ENCODE assay signal across 18 cellular contexts in genomic region chr22:22812031-22812905, GRCh38.
DNase-seq lines count a peak whose midpoint lies in the region; ATAC-seq, FAIRE-seq and TF ChIP-seq lines count a peak whose summit lies in the region.
"Had no signal": no experiment of that assay in that cellular context is flagged by ENCODE, and none has a peak within 500 bp of the region (broad histone marks: within the 10 kb centered on the region; RNA-seq: fewer than 3 reads in every experiment).

No MANE protein-coding gene starts in this region.

- H3K36me3 Mint-ChIP-seq in CD4-positive, CD25-positive, alpha-beta regulatory T cell, result peaks cover 5% of the 10 kb centered on the region
- H3K36me3 Mint-ChIP-seq in T-cell, result no peaks in the 10 kb centered on the region
- no peaks in the 10 kb centered on the region for H3K36me3 Mint-ChIP-seq in naive thymus-derived CD4-positive, alpha-beta T cell

- peaks cover 34% of the 10 kb centered on the region for H3K4me1 ChIP-seq in CD4-positive, CD25-positive, alpha-beta regulatory T cell (ENCODE audit: control insufficient read depth, insufficient read depth, low read length, poor library complexity, severe bottlenecking)
- peaks cover 31 to 53% of the 10 kb centered on the region in 2 donors for H3K4me1 ChIP-seq in naive thymus-derived CD4-positive, alpha-beta T cell (ENCODE audit: control insufficient read depth in 2 of 2, insufficient read depth in 2 of 2, low read length in 2 of 2)
- H3K4me1 ChIP-seq: sigmoid colon, SJSA1 had no signal

- POLR2A ChIA-PET in T-cell (lab: Charles Lee), result no interaction called here
- POLR2A ChIA-PET in naive thymus-derived CD4-positive, alpha-beta T cell (lab: Charles Lee), result interaction anchor here (0.6 to 10.4 kb wide), 9 partner anchors 8 to 57 kb away, joined by 3 to 96 read pairs (median 3); no protein-coding TSS in a partner anchor

- CTCF ChIA-PET in T-cell (lab: Charles Lee), result interaction anchor here (0.6 to 1.2 kb wide), 4 partner anchors 36 to 393 kb away, joined by 3 to 5 read pairs (median 4); no protein-coding TSS in a partner anchor
- CTCF ChIA-PET in naive thymus-derived CD4-positive, alpha-beta T cell (lab: Charles Lee), result interaction anchor here (0.8 to 16.4 kb wide), 11 partner anchors 9 to 145 kb away, joined by 3 to 322 read pairs (median 6); no protein-coding TSS in a partner anchor

- no peaks in the 10 kb centered on the region for H3K36me3 ChIP-seq in CD4-positive, CD25-positive, alpha-beta regulatory T cell (ENCODE audit: control insufficient read depth, insufficient read depth, low read length)
- H3K36me3 ChIP-seq in naive thymus-derived CD4-positive, alpha-beta T cell (ENCODE audit: control insufficient read depth in 2 of 3, insufficient read depth in 3 of 3, low read length in 3 of 3), result no peaks in the 10 kb centered on the region
- H3K36me3 ChIP-seq: left lung, ovary, sigmoid colon, SJSA1 had no signal

- no peak overlapping the region for H3K4me3 Mint-ChIP-seq in CD4-positive, CD25-positive, alpha-beta regulatory T cell
- H3K4me3 Mint-ChIP-seq in T-cell, result no peak overlapping the region
- no peak overlapping the region for H3K4me3 Mint-ChIP-seq in naive thymus-derived CD4-positive, alpha-beta T cell

- H3K9me3 Mint-ChIP-seq in CD4-positive, CD25-positive, alpha-beta regulatory T cell, result peaks cover 0 to 3% (median 0%) of the 10 kb centered on the region in 7 donors
- no peaks in the 10 kb centered on the region for H3K9me3 Mint-ChIP-seq in T-cell
- H3K9me3 Mint-ChIP-seq in naive thymus-derived CD4-positive, alpha-beta T cell, result no peaks in the 10 kb centered on the region

- no peak for TF ChIP-seq POLR2A in GM12892 (IDR thresholded peaks at IDR 0.05; ENCODE audit: low read depth, low read length)

- H3K27me3 Mint-ChIP-seq in CD4-positive, CD25-positive, alpha-beta regulatory T cell, result peaks cover 6% of the 10 kb centered on the region
- H3K27me3 Mint-ChIP-seq in T-cell, result no peaks in the 10 kb centered on the region
- H3K27me3 Mint-ChIP-seq in naive thymus-derived CD4-positive, alpha-beta T cell, result peaks cover 0 to 22% (median 0%) of the 10 kb centered on the region in 5 donors

- H3K27ac Mint-ChIP-seq in CD4-positive, CD25-positive, alpha-beta regulatory T cell, result peak overlapping the region; percentile 64 to 80 (median 76)
- H3K27ac Mint-ChIP-seq in T-cell, result peak overlapping the region; percentile 36 to 57
- H3K27ac Mint-ChIP-seq in naive thymus-derived CD4-positive, alpha-beta T cell, result peak overlapping the region in 8 of 9 donors; percentile 16 to 83 (median 66)

- H3K27ac ChIP-seq in CD4-positive, CD25-positive, alpha-beta regulatory T cell (ENCODE audit: insufficient read depth, low read length, poor library complexity, severe bottlenecking), result no peak overlapping the region
- H3K27ac ChIP-seq in naive thymus-derived CD4-positive, alpha-beta T cell (ENCODE audit: low read depth, low read length), result no peak overlapping the region
- H3K27ac ChIP-seq: left lung, ovary, sigmoid colon, SJSA1 had no signal

- H3K4me3 ChIP-seq in CD4-positive, CD25-positive, alpha-beta regulatory T cell (ENCODE audit: low read depth, low read length), result no peak overlapping the region
- no peak overlapping the region for H3K4me3 ChIP-seq in naive thymus-derived CD4-positive, alpha-beta T cell (ENCODE audit: low read length)
- H3K4me3 ChIP-seq: left lung, mucosa of descending colon, ovary, sigmoid colon, SJSA1 had no signal

- intact Hi-C loops in naive thymus-derived CD4-positive, alpha-beta T cell (cut with micrococcal nuclease), result no loop called here

- H3K27me3 ChIP-seq in CD4-positive, CD25-positive, alpha-beta regulatory T cell (ENCODE audit: control insufficient read depth, insufficient read depth, low read length), result no peaks in the 10 kb centered on the region
- no peaks in the 10 kb centered on the region for H3K27me3 ChIP-seq in naive thymus-derived CD4-positive, alpha-beta T cell (ENCODE audit: control insufficient read depth in 2 of 2, insufficient read depth in 2 of 2, low read length in 2 of 2)
- H3K27me3 ChIP-seq: left lung, ovary, sigmoid colon had no signal

- H3K9me3 ChIP-seq in CD4-positive, CD25-positive, alpha-beta regulatory T cell (ENCODE audit: control insufficient read depth in 2 of 2, low read length in 2 of 2), result no peaks in the 10 kb centered on the region
- no peaks in the 10 kb centered on the region for H3K9me3 ChIP-seq in naive thymus-derived CD4-positive, alpha-beta T cell (ENCODE audit: control insufficient read depth in 2 of 3, low read length in 3 of 3)
- H3K9me3 ChIP-seq: left lung, mucosa of descending colon, ovary, sigmoid colon, SJSA1 had no signal

- H3K4me1 Mint-ChIP-seq in CD4-positive, CD25-positive, alpha-beta regulatory T cell, result peaks cover 0 to 83% (median 50%) of the 10 kb centered on the region in 4 donors
- H3K4me1 Mint-ChIP-seq in T-cell, result peaks cover 60 to 81% (median 71%) of the 10 kb centered on the region in 3 donors
- H3K4me1 Mint-ChIP-seq in naive thymus-derived CD4-positive, alpha-beta T cell, result peaks cover 31 to 75% (median 69%) of the 10 kb centered on the region in 7 donors

- DNase-seq in CD4-positive, CD25-positive, alpha-beta regulatory T cell, result no peak
- DNase-seq in GM12892 (ENCODE audit: insufficient read length) (no peak), T-cell (no peak), GM19238 (ENCODE audit: insufficient read length, low spot score) (no peak), GF-D8 (lab: John Stamatoyannopoulos, UW) (no peak), HuH-7.5 (ENCODE audit: low spot score) (no peak)
- no peak for DNase-seq in naive thymus-derived CD4-positive, alpha-beta T cell
- DNase-seq: activated CD4-positive, CD25-positive, alpha-beta regulatory T cell treated with anti-CD3 and anti-CD28 coated beads, Interleukin-2, amount 50 U/mL, for 72 hours; activated effector memory CD4-positive, alpha-beta T cell treated with Interleukin-2 at 50 U/mL for 16 hours; GOT3; left lung; mucosa of descending colon; NCI-H187; ovary; sigmoid colon; T1000 had no signal

- no peak for ATAC-seq in CD4-positive, CD25-positive, alpha-beta regulatory T cell (ENCODE audit: low read depth in 2 of 2)
- ATAC-seq in T-cell (replicated peaks in 1 of 4), result no peak
- ATAC-seq in naive thymus-derived CD4-positive, alpha-beta T cell, result no peak
- ATAC-seq: esophagus mucosa, left lung, mucosa of descending colon had no signal

- FAIRE-seq in GM12892 (lab: Jason Lieb, UNC), result peak; percentile 57
